In the genomic region with DNA sequence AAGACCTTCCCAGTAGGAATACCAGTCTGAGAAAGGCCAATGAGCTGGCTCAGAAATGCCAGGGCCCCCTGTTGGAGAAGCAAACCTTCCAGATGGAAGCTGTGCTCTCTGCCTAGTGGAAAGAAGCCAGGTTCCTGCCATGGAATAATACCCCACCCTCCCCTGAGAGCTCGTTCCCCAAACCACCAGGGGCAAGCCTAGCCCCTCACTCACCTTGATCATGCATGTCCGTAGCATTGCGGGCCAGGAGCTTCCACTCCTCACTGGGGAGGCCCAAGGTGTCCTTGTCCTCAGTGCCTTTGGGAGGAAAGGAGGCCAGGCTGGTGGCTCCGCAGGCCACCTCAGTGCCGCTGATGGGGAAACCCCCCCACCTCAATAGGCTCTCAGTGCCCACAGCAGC, we compare ENCODE assay signal across 23 cellular contexts. TPM values are rescaled to one million over a fixed set of nuclear protein-coding genes. Genes with fewer than 3 reads are reported as not detected.
"Had no signal": no experiment of that assay in that cellular context is flagged by ENCODE, and none has a peak within 500 bp of the region (broad histone marks: within the 10 kb centered on the region; RNA-seq: fewer than 3 reads in every experiment).

No MANE protein-coding gene starts in this region.

- H3K9me3 ChIP-seq: SJSA1 had no signal

- H3K4me3 ChIP-seq: K562, SJSA1, SK-N-MC had no signal

- H3K36me3 ChIP-seq: SJSA1 had no signal

- H3K4me2 ChIP-seq: KMS-11 had no signal

- H3K36me3 Mint-ChIP-seq: IgD-negative memory B cell had no signal

- DNase-seq: NCI-H1048, NCI-H1105, NCI-H1417 treated with DMSO at 0.1 percent for 48 hours, NCI-H146, NCI-H1694 treated with DMSO at 0.1 percent for 48 hours, NCI-H2029, NCI-H2081 treated with DMSO at 0.1 percent for 48 hours, NCI-H2171, NCI-H226, NCI-H446, NCI-H510A, NCI-H524 treated with DMSO at 0.1 percent for 48 hours, NCI-H774, Right ventricle myocardium superior, SIG-M5 had no signal

- ATAC-seq: K562 had no signal

- H3K4me1 ChIP-seq: SJSA1 had no signal

- H3K9ac ChIP-seq: KMS-11 had no signal

- H3K4me1 Mint-ChIP-seq: IgD-negative memory B cell had no signal

- H3K27me3 Mint-ChIP-seq: IgD-negative memory B cell had no signal

- H3K27ac ChIP-seq: HL-60, KMS-11, RWPE1, SJSA1, SK-N-MC had no signal

- H3K27ac Mint-ChIP-seq: IgD-negative memory B cell had no signal

- H3K9me3 Mint-ChIP-seq: IgD-negative memory B cell had no signal

RNA-seq across cellular contexts. Expression of gene ISM2, which starts 20.6 kb away (rescaled TPM):
- total RNA-seq: MCF 10A, Right ventricle myocardium superior, SJSA1 had no signal
- polyA plus RNA-seq: IgD-negative memory B cell had no signal

RNA-seq across cellular contexts. Expression of gene NOXRED1, which starts 54.7 kb away (rescaled TPM):
- total RNA-seq: Right ventricle myocardium superior, SJSA1 had no signal
